In genomic region chr11:86937193-86937806, GRCh38 we compare ENCODE assay signal across 1 cellular context.
A peak's percentile ranks its signal among the peaks of the same experiment; 100 is the strongest.
TF ChIP-seq lines count a peak whose summit lies in the region.

No MANE protein-coding gene starts in this region.

TF ChIP-seq in SK-N-SH treated with all-trans-retinoic acid at 6 μM for 48 hours, 23 proteins besides CTCF, POLR2A, EP300 and RAD21 (continued from another document):
- TF ChIP-seq TSHZ2 (CRISPR knock-in tag; IDR thresholded peaks at IDR 0.05) (0 out of 2 replicates have a peak, but pooled peaks have one; percentile 27), ZFP3 (CRISPR knock-in tag; IDR thresholded peaks at IDR 0.05) (peak; percentile 89), ISL1 (CRISPR knock-in tag; IDR thresholded peaks at IDR 0.05) (peak; percentile 70)
